In the genomic region with DNA sequence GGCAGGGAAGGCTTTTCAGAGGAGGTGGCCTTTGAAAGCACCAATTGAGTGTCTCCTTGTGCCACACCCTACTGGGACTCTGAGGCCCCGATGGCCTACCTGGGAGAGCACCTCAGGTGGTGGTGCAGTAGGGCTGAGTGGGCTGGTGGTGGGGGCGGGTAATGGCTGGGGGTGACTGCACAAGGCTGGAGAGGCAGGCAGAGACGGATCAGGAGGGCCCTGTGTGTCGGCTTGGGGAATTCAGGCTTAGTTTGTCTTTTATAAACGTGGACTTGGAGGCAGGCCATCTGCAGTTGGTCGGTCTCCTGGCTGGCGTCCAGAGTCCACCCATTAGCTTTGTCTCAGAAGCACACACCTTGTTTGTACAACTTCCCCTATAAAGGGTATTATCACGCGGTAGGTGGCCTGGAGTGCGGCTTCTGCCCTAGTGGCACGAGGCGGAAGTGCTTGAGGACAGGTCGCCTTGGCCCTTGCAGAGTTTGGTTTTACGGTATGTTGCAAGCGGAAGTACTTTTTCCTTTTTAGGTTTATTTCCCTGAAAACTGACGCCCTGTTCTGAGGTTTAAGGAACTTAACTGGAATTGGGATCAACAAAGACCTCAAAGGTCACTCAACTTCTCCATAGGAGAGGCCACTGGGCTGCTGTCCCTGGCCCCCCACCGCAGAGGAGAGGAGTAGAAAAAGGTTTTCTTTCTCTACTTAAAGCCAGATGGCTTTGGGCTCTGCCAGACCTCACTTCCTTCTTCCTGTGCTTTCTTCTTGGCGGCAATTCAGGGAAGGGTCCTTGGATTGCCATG, we compare ENCODE assay signal across 8 cellular contexts. TPM values are rescaled to one million over a fixed set of nuclear protein-coding genes. Genes with fewer than 3 reads are reported as not detected.
DNase-seq lines count a peak whose midpoint lies in the region; ATAC-seq and FAIRE-seq lines count a peak whose summit lies in the region.

No MANE protein-coding gene starts in this region.

- H3K4me1 ChIP-seq in mucosa of rectum (ENCODE audit: control insufficient read depth in 2 of 2, insufficient read depth in 2 of 2, low read length in 2 of 2) = peaks cover 40 to 47% of the 10 kb centered on the region in 2 donors

- peaks cover 8% of the 10 kb centered on the region for H3K36me3 Mint-ChIP-seq in effector memory CD8-positive, alpha-beta T cell (ENCODE audit: insufficient read depth)

- no peaks in the 10 kb centered on the region for H3K9me3 ChIP-seq in mucosa of rectum (ENCODE audit: control insufficient read depth in 2 of 2, low read length in 2 of 2)

- H3K4me3 ChIP-seq in H7 (ENCODE audit: insufficient read depth, low read depth, low read length) (no peak overlapping the region), mucosa of rectum (ENCODE audit: low read length in 2 of 2) (peak overlapping the region; percentile 53 to 58)

- H3K9me3 Mint-ChIP-seq in effector memory CD8-positive, alpha-beta T cell = no peaks in the 10 kb centered on the region

- H3K27me3 ChIP-seq in H7 (ENCODE audit: control insufficient read depth, insufficient read depth, low read length) (no peaks in the 10 kb centered on the region), mucosa of rectum (ENCODE audit: control insufficient read depth in 2 of 2, insufficient read depth in 2 of 2, low read length in 2 of 2) (no peaks in the 10 kb centered on the region)

- no peak for FAIRE-seq in urothelium cell line (lab: Jason Lieb, UNC)

- H3K27ac ChIP-seq in mucosa of rectum (ENCODE audit: low read depth in 2 of 2, low read length in 2 of 2) = peak overlapping the region; percentile 95 to 96

- peaks cover 52 to 68% of the 10 kb centered on the region in 2 donors for H3K4me1 Mint-ChIP-seq in effector memory CD8-positive, alpha-beta T cell (ENCODE audit: low read depth in 2 of 2)

- H3K4me3 Mint-ChIP-seq in effector memory CD8-positive, alpha-beta T cell = peak overlapping the region; percentile 71 to 79

- H3K9ac ChIP-seq in mucosa of rectum (ENCODE audit: low read depth in 1 of 2, low read length in 2 of 2) = peak overlapping the region; percentile 70 to 72

- H3K36me3 ChIP-seq in H7 (replicated peaks; ENCODE audit: control insufficient read depth, insufficient read depth, low read length) (no peaks in the 10 kb centered on the region), mucosa of rectum (ENCODE audit: control insufficient read depth in 2 of 2, insufficient read depth in 2 of 2, low read length in 2 of 2) (no peaks in the 10 kb centered on the region)

- peak overlapping the region; percentile 87 to 90 for H3K27ac Mint-ChIP-seq in effector memory CD8-positive, alpha-beta T cell

- DNase-seq in DMS79 treated with DMSO at 0.1 percent for 48 hours (lab: John Stamatoyannopoulos, UW) (peak; percentile 69), H7 (peak; percentile 73), NAMALWA (ENCODE audit: low spot score) (peak; percentile 53), UCSD-AML1 (lab: John Stamatoyannopoulos, UW; ENCODE audit: unreplicated experiment) (peak; percentile 78), urothelium cell line (ENCODE audit: low spot score) (peak; percentile 54), islet precursor cell (no peak)
- no peak for DNase-seq in effector memory CD8-positive, alpha-beta T cell

- peak; percentile 52 for ATAC-seq in effector memory CD8-positive, alpha-beta T cell (replicated peaks)

- no peaks in the 10 kb centered on the region for H3K27me3 Mint-ChIP-seq in effector memory CD8-positive, alpha-beta T cell

RNA-seq across cellular contexts. Expression of a gene that starts 8.0 kb away (rescaled TPM):
- 55.8 and 58.3 TPM in 2 replicates for total RNA-seq in H7 (2014; rRNA removed; shearing (Covaris generic))

Comparison
In these comparisons a context has a peak if more than half of its experiments do, and no peak if none do; other contexts are left out.
1. DNase-seq: peak in DMS79 treated with DMSO at 0.1 percent for 48 hours (single experiment), H7 (single experiment), NAMALWA (single experiment), UCSD-AML1 (single experiment) and urothelium cell line (single experiment); none in effector memory CD8-positive, alpha-beta T cell (0 of 3) and islet precursor cell (single experiment).